15 cellular contexts compared by ENCODE assay signal in the genomic region with DNA sequence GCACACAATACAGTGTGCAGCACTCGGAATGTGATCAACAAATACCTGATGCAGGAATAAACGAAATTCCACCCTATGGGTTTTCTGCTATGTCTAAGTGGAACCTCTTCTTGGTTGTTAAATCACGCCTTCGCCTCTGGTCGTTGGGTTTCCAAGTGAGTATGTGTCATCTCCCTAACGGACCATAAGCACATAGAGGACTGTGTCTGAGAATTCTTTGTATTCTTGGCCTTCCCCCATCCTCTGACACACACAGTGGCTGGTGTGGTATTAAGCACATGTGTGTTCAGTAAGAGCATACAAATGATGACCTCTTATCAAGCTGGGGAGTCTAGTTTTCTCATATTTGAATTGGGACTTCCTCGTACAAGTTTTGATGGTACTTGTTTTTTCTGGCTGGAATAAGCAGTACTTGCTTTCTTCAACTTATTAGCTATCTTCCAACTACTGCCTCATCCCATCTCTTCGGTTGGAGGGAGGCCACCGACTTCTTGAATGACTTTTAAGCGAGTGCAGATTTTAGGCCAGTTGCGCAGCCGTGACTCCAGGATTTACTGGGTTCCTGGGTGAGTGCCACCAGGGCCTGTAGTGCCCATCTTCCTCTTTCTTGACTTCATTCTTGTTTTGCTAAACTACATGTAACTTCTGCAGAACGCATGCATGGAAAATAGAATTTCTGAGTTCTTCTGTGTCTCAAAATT.
"Had no signal": no experiment of that assay in that cellular context is flagged by ENCODE, and none has a peak within 500 bp of the region (broad histone marks: within the 10 kb centered on the region; RNA-seq: fewer than 3 reads in every experiment).

No MANE protein-coding gene starts in this region.

- H3K4me3 ChIP-seq: tibial nerve had no signal

- ATAC-seq: activated naive CD4-positive, alpha-beta T cell treated with anti-CD3 and anti-CD28 coated beads, Interleukin-2, amount 50 U/mL, for 72 hours; activated T-helper 17 cell treated with anti-CD3 and anti-CD28 coated beads, Interleukin-2, amount 50 U/mL, for 72 hours; left colon had no signal

- DNase-seq: activated CD4-positive, alpha-beta memory T cell treated with anti-CD3 and anti-CD28 coated beads for 36 hours; activated CD4-positive, alpha-beta T cell treated with anti-CD3 and anti-CD28 coated beads for 1 hour; amniotic stem cell; brain microvascular endothelial cell; cerebellar nuclear complex; dermis blood vessel endothelial cell; immature natural killer cell; left colon; occipital lobe; small intestine had no signal

- H3K4me1 Mint-ChIP-seq: activated T-helper 17 cell treated with anti-CD3 and anti-CD28 coated beads, Interleukin-2, amount 50 U/mL, for 72 hours; immature natural killer cell; memory B cell had no signal

- H3K9me3 ChIP-seq: tibial nerve had no signal

- H3K4me3 Mint-ChIP-seq: activated CD4-positive, alpha-beta memory T cell treated with anti-CD3 and anti-CD28 coated beads for 36 hours; activated T-helper 17 cell treated with anti-CD3 and anti-CD28 coated beads, Interleukin-2, amount 50 U/mL, for 72 hours; immature natural killer cell; memory B cell; nephron had no signal

- H3K9me3 Mint-ChIP-seq: activated CD4-positive, alpha-beta memory T cell treated with anti-CD3 and anti-CD28 coated beads for 36 hours; activated naive CD4-positive, alpha-beta T cell treated with anti-CD3 and anti-CD28 coated beads, Interleukin-2, amount 50 U/mL, for 72 hours; activated T-helper 17 cell treated with anti-CD3 and anti-CD28 coated beads, Interleukin-2, amount 50 U/mL, for 72 hours; immature natural killer cell; memory B cell had no signal

- H3K27ac ChIP-seq: brain microvascular endothelial cell, tibial nerve had no signal

- H3K27me3 Mint-ChIP-seq: activated CD4-positive, alpha-beta memory T cell treated with anti-CD3 and anti-CD28 coated beads for 36 hours; activated T-helper 17 cell treated with anti-CD3 and anti-CD28 coated beads, Interleukin-2, amount 50 U/mL, for 72 hours had no signal

- H3K27ac Mint-ChIP-seq: activated CD4-positive, alpha-beta memory T cell treated with anti-CD3 and anti-CD28 coated beads for 36 hours; activated T-helper 17 cell treated with anti-CD3 and anti-CD28 coated beads, Interleukin-2, amount 50 U/mL, for 72 hours; immature natural killer cell; memory B cell; nephron had no signal

- H3K27me3 ChIP-seq: brain microvascular endothelial cell, tibial nerve had no signal

- H3K36me3 Mint-ChIP-seq: activated CD4-positive, alpha-beta memory T cell treated with anti-CD3 and anti-CD28 coated beads for 36 hours; activated naive CD4-positive, alpha-beta T cell treated with anti-CD3 and anti-CD28 coated beads, Interleukin-2, amount 50 U/mL, for 72 hours; immature natural killer cell; memory B cell had no signal

- H3K36me3 ChIP-seq: brain microvascular endothelial cell, tibial nerve had no signal
